1 cellular context compared by ENCODE assay signal in the genomic region with DNA sequence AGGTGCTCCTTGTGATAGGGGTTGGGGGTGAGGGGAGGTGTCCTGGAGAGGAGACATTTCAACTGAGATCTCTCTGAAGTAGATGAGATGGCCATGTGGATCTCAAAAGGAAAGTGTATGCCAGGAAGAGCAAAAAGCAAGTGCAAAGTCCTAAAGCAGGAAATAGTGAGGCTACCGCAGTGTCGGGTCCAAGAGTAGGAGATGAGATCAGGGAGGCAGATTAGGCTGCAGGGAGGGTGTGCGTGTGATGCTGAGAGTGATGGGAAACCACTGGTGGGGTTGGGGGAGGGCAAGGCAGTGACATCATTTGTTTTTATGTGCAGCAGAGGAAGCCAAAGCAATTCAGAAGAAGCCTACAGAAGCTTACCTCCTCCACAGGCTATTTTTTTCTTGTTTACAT.
TF ChIP-seq lines count a peak whose summit lies in the region.

No MANE protein-coding gene starts in this region.

TF ChIP-seq in GM23338, 12 proteins besides CTCF, POLR2A, EP300 and RAD21 (continued from another document):
- TF ChIP-seq, protein P1, sequence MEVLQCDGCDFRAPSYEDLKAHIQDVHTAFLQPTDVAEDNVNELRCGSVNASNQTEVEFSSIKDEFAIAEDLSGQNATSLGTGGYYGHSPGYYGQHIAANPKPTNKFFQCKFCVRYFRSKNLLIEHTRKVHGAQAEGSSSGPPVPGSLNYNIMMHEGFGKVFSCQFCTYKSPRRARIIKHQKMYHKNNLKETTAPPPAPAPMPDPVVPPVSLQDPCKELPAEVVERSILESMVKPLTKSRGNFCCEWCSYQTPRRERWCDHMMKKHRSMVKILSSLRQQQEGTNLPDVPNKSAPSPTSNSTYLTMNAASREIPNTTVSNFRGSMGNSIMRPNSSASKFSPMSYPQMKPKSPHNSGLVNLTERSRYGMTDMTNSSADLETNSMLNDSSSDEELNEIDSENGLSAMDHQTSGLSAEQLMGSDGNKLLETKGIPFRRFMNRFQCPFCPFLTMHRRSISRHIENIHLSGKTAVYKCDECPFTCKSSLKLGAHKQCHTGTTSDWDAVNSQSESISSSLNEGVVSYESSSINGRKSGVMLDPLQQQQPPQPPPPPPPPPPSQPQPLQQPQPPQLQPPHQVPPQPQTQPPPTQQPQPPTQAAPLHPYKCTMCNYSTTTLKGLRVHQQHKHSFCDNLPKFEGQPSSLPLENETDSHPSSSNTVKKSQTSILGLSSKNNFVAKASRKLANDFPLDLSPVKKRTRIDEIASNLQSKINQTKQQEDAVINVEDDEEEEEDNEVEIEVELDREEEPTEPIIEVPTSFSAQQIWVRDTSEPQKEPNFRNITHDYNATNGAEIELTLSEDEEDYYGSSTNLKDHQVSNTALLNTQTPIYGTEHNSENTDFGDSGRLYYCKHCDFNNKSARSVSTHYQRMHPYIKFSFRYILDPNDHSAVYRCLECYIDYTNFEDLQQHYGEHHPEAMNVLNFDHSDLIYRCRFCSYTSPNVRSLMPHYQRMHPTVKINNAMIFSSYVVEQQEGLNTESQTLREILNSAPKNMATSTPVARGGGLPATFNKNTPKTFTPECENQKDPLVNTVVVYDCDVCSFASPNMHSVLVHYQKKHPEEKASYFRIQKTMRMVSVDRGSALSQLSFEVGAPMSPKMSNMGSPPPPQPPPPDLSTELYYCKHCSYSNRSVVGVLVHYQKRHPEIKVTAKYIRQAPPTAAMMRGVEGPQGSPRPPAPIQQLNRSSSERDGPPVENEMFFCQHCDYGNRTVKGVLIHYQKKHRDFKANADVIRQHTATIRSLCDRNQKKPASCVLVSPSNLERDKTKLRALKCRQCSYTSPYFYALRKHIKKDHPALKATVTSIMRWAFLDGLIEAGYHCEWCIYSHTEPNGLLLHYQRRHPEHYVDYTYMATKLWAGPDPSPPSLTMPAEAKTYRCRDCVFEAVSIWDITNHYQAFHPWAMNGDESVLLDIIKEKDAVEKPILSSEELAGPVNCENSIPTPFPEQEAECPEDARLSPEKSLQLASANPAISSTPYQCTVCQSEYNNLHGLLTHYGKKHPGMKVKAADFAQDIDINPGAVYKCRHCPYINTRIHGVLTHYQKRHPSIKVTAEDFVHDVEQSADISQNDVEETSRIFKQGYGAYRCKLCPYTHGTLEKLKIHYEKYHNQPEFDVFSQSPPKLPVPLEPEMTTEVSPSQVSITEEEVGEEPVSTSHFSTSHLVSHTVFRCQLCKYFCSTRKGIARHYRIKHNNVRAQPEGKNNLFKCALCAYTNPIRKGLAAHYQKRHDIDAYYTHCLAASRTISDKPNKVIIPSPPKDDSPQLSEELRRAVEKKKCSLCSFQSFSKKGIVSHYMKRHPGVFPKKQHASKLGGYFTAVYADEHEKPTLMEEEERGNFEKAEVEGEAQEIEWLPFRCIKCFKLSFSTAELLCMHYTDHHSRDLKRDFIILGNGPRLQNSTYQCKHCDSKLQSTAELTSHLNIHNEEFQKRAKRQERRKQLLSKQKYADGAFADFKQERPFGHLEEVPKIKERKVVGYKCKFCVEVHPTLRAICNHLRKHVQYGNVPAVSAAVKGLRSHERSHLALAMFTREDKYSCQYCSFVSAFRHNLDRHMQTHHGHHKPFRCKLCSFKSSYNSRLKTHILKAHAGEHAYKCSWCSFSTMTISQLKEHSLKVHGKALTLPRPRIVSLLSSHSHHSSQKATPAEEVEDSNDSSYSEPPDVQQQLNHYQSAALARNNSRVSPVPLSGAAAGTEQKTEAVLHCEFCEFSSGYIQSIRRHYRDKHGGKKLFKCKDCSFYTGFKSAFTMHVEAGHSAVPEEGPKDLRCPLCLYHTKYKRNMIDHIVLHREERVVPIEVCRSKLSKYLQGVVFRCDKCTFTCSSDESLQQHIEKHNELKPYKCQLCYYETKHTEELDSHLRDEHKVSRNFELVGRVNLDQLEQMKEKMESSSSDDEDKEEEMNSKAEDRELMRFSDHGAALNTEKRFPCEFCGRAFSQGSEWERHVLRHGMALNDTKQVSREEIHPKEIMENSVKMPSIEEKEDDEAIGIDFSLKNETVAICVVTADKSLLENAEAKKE (CRISPR knock-in tag; IDR thresholded peaks at IDR 0.05): no peak
- TF ChIP-seq EZH2phosphoT487 (IDR thresholded peaks at IDR 0.05; ENCODE audit: unreplicated experiment) (no peak), NANOG (IDR thresholded peaks at IDR 0.05; ENCODE audit: borderline replicate concordance) (no peak)
TF ChIP-seq in GM23338: peak in this region for 0.
